ENCODE assay signal across 1 cellular context in genomic region chr10:103767756-103768155, GRCh38.
TF ChIP-seq lines count a peak whose summit lies in the region.

No MANE protein-coding gene starts in this region.

TF ChIP-seq in GM23338, 12 proteins besides CTCF, POLR2A, EP300 and RAD21:
- TF ChIP-seq EZH2 (IDR thresholded peaks at IDR 0.05; ENCODE audit: low read depth, unreplicated experiment) (no peak), ZNF462 (CRISPR knock-in tag; IDR thresholded peaks at IDR 0.05) (no peak), POLR2AphosphoS5 (IDR thresholded peaks at IDR 0.05; ENCODE audit: low read depth) (no peak), NANOG (IDR thresholded peaks at IDR 0.05; ENCODE audit: borderline replicate concordance) (no peak), JUNB (IDR thresholded peaks at IDR 0.05; ENCODE audit: unreplicated experiment) (no peak), STAT1 (IDR thresholded peaks at IDR 0.05; ENCODE audit: unreplicated experiment) (no peak), EZH2phosphoT487 (IDR thresholded peaks at IDR 0.05; ENCODE audit: unreplicated experiment) (no peak), ZNF114 (CRISPR knock-in tag; IDR thresholded peaks at IDR 0.05) (no peak), ZNF331 (CRISPR knock-in tag; IDR thresholded peaks at IDR 0.05; ENCODE audit: low read depth) (no peak), CREB1 (CRISPR knock-in tag; IDR thresholded peaks at IDR 0.05; ENCODE audit: low read depth) (no peak)
- TF ChIP-seq, protein P1, sequence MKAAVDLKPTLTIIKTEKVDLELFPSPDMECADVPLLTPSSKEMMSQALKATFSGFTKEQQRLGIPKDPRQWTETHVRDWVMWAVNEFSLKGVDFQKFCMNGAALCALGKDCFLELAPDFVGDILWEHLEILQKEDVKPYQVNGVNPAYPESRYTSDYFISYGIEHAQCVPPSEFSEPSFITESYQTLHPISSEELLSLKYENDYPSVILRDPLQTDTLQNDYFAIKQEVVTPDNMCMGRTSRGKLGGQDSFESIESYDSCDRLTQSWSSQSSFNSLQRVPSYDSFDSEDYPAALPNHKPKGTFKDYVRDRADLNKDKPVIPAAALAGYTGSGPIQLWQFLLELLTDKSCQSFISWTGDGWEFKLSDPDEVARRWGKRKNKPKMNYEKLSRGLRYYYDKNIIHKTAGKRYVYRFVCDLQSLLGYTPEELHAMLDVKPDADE (IDR thresholded peaks at IDR 0.05) = no peak
- TF ChIP-seq, protein P2, sequence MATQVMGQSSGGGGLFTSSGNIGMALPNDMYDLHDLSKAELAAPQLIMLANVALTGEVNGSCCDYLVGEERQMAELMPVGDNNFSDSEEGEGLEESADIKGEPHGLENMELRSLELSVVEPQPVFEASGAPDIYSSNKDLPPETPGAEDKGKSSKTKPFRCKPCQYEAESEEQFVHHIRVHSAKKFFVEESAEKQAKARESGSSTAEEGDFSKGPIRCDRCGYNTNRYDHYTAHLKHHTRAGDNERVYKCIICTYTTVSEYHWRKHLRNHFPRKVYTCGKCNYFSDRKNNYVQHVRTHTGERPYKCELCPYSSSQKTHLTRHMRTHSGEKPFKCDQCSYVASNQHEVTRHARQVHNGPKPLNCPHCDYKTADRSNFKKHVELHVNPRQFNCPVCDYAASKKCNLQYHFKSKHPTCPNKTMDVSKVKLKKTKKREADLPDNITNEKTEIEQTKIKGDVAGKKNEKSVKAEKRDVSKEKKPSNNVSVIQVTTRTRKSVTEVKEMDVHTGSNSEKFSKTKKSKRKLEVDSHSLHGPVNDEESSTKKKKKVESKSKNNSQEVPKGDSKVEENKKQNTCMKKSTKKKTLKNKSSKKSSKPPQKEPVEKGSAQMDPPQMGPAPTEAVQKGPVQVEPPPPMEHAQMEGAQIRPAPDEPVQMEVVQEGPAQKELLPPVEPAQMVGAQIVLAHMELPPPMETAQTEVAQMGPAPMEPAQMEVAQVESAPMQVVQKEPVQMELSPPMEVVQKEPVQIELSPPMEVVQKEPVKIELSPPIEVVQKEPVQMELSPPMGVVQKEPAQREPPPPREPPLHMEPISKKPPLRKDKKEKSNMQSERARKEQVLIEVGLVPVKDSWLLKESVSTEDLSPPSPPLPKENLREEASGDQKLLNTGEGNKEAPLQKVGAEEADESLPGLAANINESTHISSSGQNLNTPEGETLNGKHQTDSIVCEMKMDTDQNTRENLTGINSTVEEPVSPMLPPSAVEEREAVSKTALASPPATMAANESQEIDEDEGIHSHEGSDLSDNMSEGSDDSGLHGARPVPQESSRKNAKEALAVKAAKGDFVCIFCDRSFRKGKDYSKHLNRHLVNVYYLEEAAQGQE (IDR thresholded peaks at IDR 0.05; ENCODE audit: unreplicated experiment) = no peak
